ENCODE assay signal across 8 cellular contexts in the genomic region with DNA sequence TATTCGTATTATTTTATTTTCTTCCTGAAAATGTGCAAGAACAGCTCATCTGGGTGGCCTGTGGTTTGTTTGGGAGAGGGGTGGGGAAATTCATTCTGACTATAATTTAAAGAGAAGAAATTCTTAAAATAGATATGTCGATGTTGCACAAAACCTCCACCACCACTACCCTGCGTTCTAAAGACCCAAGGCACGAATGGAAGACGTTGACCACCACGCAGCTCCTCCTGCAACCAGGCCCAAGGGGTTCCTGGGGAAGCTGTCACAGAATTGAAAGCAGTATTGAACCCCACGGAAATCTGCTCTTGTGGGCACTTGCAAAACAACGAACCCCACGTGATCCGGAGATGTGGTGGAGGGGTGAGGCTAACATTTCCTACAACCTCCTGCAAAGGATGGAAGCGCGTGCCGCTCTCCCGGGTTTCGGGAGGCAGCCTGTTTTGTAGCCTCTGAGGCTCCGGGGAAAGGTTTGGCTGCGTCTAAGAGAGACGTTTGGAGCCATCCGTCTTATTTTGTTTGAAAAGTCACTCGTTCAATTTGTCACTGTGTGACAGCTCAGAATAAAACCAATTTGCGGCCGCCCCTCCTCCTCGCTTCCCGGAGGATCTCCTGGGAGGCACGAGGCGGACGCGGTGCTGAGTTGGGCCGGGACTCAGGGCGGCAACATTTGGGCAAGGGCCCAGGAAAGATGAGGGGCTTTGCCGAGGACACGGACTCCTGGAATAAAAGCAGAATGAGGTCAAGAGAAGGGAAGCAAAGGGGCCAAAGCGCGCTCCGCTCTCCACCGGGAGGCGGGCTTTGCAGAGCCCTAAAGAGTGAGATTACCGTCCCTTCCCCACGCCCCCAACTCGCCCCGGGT. TPM values are rescaled to one million over a fixed set of nuclear protein-coding genes. Genes with fewer than 3 reads are reported as not detected.
A peak's percentile ranks its signal among the peaks of the same experiment; 100 is the strongest.
DNase-seq lines count a peak whose midpoint lies in the region; ATAC-seq and TF ChIP-seq lines count a peak whose summit lies in the region.

No MANE protein-coding gene starts in this region.

- peak overlapping the region; percentile 47 for H3K27ac Mint-ChIP-seq in activated T-cell treated with anti-CD3 and anti-CD28 coated beads, Interleukin-2, amount 50 U/mL, for 24 hours

- peaks cover 92% of the 10 kb centered on the region for H3K27me3 Mint-ChIP-seq in activated T-cell treated with anti-CD3 and anti-CD28 coated beads, Interleukin-2, amount 50 U/mL, for 24 hours

- peak overlapping the region; percentile 71 for H3K4me3 Mint-ChIP-seq in activated T-cell treated with anti-CD3 and anti-CD28 coated beads, Interleukin-2, amount 50 U/mL, for 24 hours

- H3K36me3 ChIP-seq in KMS-11 (ENCODE audit: insufficient read depth) (no peaks in the 10 kb centered on the region), breast epithelium (no peaks in the 10 kb centered on the region), mesodermal cell (ENCODE audit: control insufficient read depth, insufficient read depth, low read length) (no peaks in the 10 kb centered on the region)

- H3K79me2 ChIP-seq in KMS-11 (ENCODE audit: insufficient read depth, low read depth): peaks cover 12% of the 10 kb centered on the region; the same call in 1 of the 2 replicates

- H3K27me3 ChIP-seq in KMS-11 (ENCODE audit: insufficient read depth, low read depth) (no peaks in the 10 kb centered on the region), breast epithelium (peaks cover 0 to 6% of the 10 kb centered on the region in 2 donors), foreskin keratinocyte (peaks cover 99% of the 10 kb centered on the region)

- H3K9me3 ChIP-seq in breast epithelium (no peaks in the 10 kb centered on the region), mesodermal cell (ENCODE audit: control insufficient read depth, low read length) (no peaks in the 10 kb centered on the region)

- TF ChIP-seq CTCF in KMS-11 (conservative IDR thresholded peaks at IDR 0.05; ENCODE audit: low read depth, low read length) (no peak), breast epithelium (IDR thresholded peaks at IDR 0.05) (no peak), foreskin keratinocyte (conservative IDR thresholded peaks at IDR 0.05) (no peak)

- H3K4me1 ChIP-seq in KMS-11 (ENCODE audit: low read depth, poor library complexity, severe bottlenecking) (peaks cover 16% of the 10 kb centered on the region), breast epithelium (no peaks in the 10 kb centered on the region), mesodermal cell (ENCODE audit: control insufficient read depth, insufficient read depth, low read length, poor library complexity, severe bottlenecking) (peaks cover 33% of the 10 kb centered on the region), foreskin keratinocyte (no peaks in the 10 kb centered on the region)

- no peak for ATAC-seq in foreskin keratinocyte

- no peak for TF ChIP-seq POLR2A in breast epithelium (IDR thresholded peaks at IDR 0.05)

- H3K36me3 Mint-ChIP-seq in activated T-cell treated with anti-CD3 and anti-CD28 coated beads, Interleukin-2, amount 50 U/mL, for 24 hours (ENCODE audit: low read depth): no peaks in the 10 kb centered on the region

- H3K9ac ChIP-seq in KMS-11: peak overlapping the region; percentile 81

- 2 to 3% methylated on average over 30 to 33 of the region's 41 CpGs for WGBS in mesodermal cell (ENCODE audit: insufficient coverage in 2 of 2), 2 experiments

- no peaks in the 10 kb centered on the region for H3K9me3 Mint-ChIP-seq in activated T-cell treated with anti-CD3 and anti-CD28 coated beads, Interleukin-2, amount 50 U/mL, for 24 hours

- H3K4me2 ChIP-seq in KMS-11: peak overlapping the region; percentile 89

- peaks cover 36% of the 10 kb centered on the region for H3K4me1 Mint-ChIP-seq in activated T-cell treated with anti-CD3 and anti-CD28 coated beads, Interleukin-2, amount 50 U/mL, for 24 hours (ENCODE audit: low read depth)

- intact Hi-C loops in breast epithelium (cut with DNase I; ENCODE audit: low total_unique reads): no loop called here

- no peaks in the 10 kb centered on the region for H4K20me1 ChIP-seq in KMS-11 (ENCODE audit: insufficient read depth)

- no peak for DNase-seq in activated T-cell treated with anti-CD3 and anti-CD28 coated beads, Interleukin-2, amount 50 U/mL, for 24 hours
- DNase-seq in activated T-cell treated with anti-CD3 and anti-CD28 coated beads for 4 hours (no peak), breast epithelium (ENCODE audit: low spot score in 2 of 2) (no peak), foreskin keratinocyte (no peak), SK-N-DZ (ENCODE audit: low spot score) (no peak), HuH-7.5 (ENCODE audit: low spot score) (no peak)

- H3K27ac ChIP-seq in KMS-11 (peak overlapping the region; percentile 84), breast epithelium (peak overlapping the region; percentile 82 to 89), mesodermal cell (ENCODE audit: low read depth, low read length, severe bottlenecking) (no peak overlapping the region), foreskin keratinocyte (no peak overlapping the region)

- H3K4me3 ChIP-seq in KMS-11 (IDR thresholded peaks at IDR 0.05; ENCODE audit: insufficient read depth, low read depth, low read length) (peak overlapping the region; percentile 90), breast epithelium (peak overlapping the region; percentile 83 to 87 (median 84)), mesodermal cell (ENCODE audit: extremely low read depth, insufficient read depth, low read length, poor library complexity, severe bottlenecking) (peak overlapping the region; percentile 59)

- peak overlapping the region; percentile 99 for H2AFZ ChIP-seq in KMS-11 (ENCODE audit: low read depth)

RNA-seq across cellular contexts. Expression of a gene that starts 0.8 kb away (rescaled TPM):
- total RNA-seq in breast epithelium: 10 to 100 TPM in 2 of 3 donors, 1 to 10 TPM in 1; 5.0 to 17.8 (median 15.1) TPM
- polyA plus RNA-seq in mesodermal cell (2013, experiment 1 of 2): 9.6 TPM
- polyA plus RNA-seq in mesodermal cell (2013, experiment 2 of 2): 13.6 TPM
- total RNA-seq in foreskin keratinocyte: not detected in 2 replicates
- not detected in 2 replicates for polyA plus RNA-seq in foreskin keratinocyte
- polyA plus RNA-seq in SK-N-DZ (2014; cell fraction: cytosol; rRNA removed): 6.4 and 6.9 TPM in 2 replicates
- polyA plus RNA-seq in SK-N-DZ (2014; cell fraction: nucleus; rRNA removed): 5.3 and 8.8 TPM in 2 replicates

Comparison
In these comparisons a context has a peak if more than half of its experiments do, and no peak if none do; other contexts are left out.
1. H3K27ac ChIP-seq: peak in KMS-11 (single experiment) and breast epithelium (2 of 2); none in mesodermal cell (single experiment) and foreskin keratinocyte (single experiment).
2. Peak in every context shown above with its lines, with median percentiles within 50 percentile points of each other: H3K4me3 ChIP-seq.